In genomic region chr2:156476516-156477206, GRCh38 we compare ENCODE assay signal across 8 cellular contexts. TPM values are rescaled to one million over a fixed set of nuclear protein-coding genes. Genes with fewer than 3 reads are reported as not detected.
DNase-seq lines count a peak whose midpoint lies in the region; ATAC-seq and TF ChIP-seq lines count a peak whose summit lies in the region.

No MANE protein-coding gene starts in this region.

- H3K36me3 ChIP-seq in tibial nerve: no peaks in the 10 kb centered on the region

- WGBS in tibial nerve, 2 donors: 44 to 45% methylated on average over 4 of the region's 4 CpGs

- TF ChIP-seq CTCF in chondrocyte (IDR thresholded peaks at IDR 0.05) (no peak), tibial nerve (IDR thresholded peaks at IDR 0.05) (no peak)

- peak; percentile 66 for ATAC-seq in GM21423 (IDR thresholded peaks at IDR 0.05; ENCODE audit: unreplicated experiment)

- no peak overlapping the region for H3K4me3 Mint-ChIP-seq in chondrocyte (ENCODE audit: unreplicated experiment)

- DNase-seq in COLO829 (ENCODE audit: low spot score): peak; percentile 27
- DNase-seq in HK-2 (ENCODE audit: unreplicated experiment): peak; percentile 24
- no peak for DNase-seq in chondrocyte (ENCODE audit: low spot score)
- peak; percentile 61 for DNase-seq in superior temporal gyrus (ENCODE audit: extremely low spot score)
- no peak for DNase-seq in tibial nerve (ENCODE audit: low spot score in 2 of 2)
- no peak for DNase-seq in cerebellar nuclear complex (lab: John Stamatoyannopoulos, UW)
- DNase-seq in activated effector memory CD4-positive, alpha-beta T cell treated with anti-CD3 and anti-CD28 coated beads, Interleukin-2, amount 50 U/mL, for 16 hours: no peak

- H3K4me1 Mint-ChIP-seq in chondrocyte (ENCODE audit: low read depth): peaks cover 38% of the 10 kb centered on the region

- H3K27ac Mint-ChIP-seq in chondrocyte (ENCODE audit: unreplicated experiment): peak overlapping the region; percentile 74

- peak overlapping the region in 2 of 4 donors; percentile 65 to 84 for H3K27ac ChIP-seq in tibial nerve

- no peaks in the 10 kb centered on the region for H3K9me3 Mint-ChIP-seq in chondrocyte (ENCODE audit: low read depth)

- no peaks in the 10 kb centered on the region for H3K27me3 Mint-ChIP-seq in chondrocyte (ENCODE audit: low read depth)

- no peaks in the 10 kb centered on the region for H3K9me3 ChIP-seq in tibial nerve

- H3K36me3 Mint-ChIP-seq in chondrocyte (ENCODE audit: low read depth): peaks cover 3% of the 10 kb centered on the region

- TF ChIP-seq EP300 in tibial nerve (IDR thresholded peaks at IDR 0.05): no peak

- no peak overlapping the region for H3K4me3 ChIP-seq in tibial nerve

- no peak for TF ChIP-seq POLR2A in tibial nerve (IDR thresholded peaks at IDR 0.05)

- H3K4me1 ChIP-seq in tibial nerve: peaks cover 0 to 36% (median 8%) of the 10 kb centered on the region in 4 donors

- H3K27me3 ChIP-seq in tibial nerve: no peaks in the 10 kb centered on the region

RNA-seq across cellular contexts. Expression of gene GPD2, which starts 40.5 kb away (rescaled TPM):
- total RNA-seq in chondrocyte (21.1 to 29.1 TPM (median 25.5 TPM) in 3 replicates), tibial nerve (10 to 100 TPM; 72.4 to 89.2 (median 79.6) TPM)

Comparison
In these comparisons a context has a peak if more than half of its experiments do, and no peak if none do; other contexts are left out.
1. DNase-seq: peak in COLO829 (single experiment), HK-2 (single experiment) and superior temporal gyrus (single experiment); none in chondrocyte (single experiment), tibial nerve (0 of 2), cerebellar nuclear complex (0 of 2) and activated effector memory CD4-positive, alpha-beta T cell treated with anti-CD3 and anti-CD28 coated beads, Interleukin-2, amount 50 U/mL, for 16 hours (single experiment).